ENCODE assay signal across 8 cellular contexts in genomic region chr1:83406693-83407371, GRCh38.
DNase-seq lines count a peak whose midpoint lies in the region; ATAC-seq and TF ChIP-seq lines count a peak whose summit lies in the region.
"Not testable (repeated sequence)": the region's sequence is repeated elsewhere in the genome, so short reads cannot be mapped to it uniquely, and the experiment has no call there.

No MANE protein-coding gene starts in this region.

- intact Hi-C loops in upper lobe of right lung (cut with DNase I): not testable (repeated sequence)

- H3K36me3 ChIP-seq in upper lobe of right lung: not testable (repeated sequence)

- H3K9me3 ChIP-seq in upper lobe of right lung: not testable (repeated sequence)

- ATAC-seq in GM18498 (IDR thresholded peaks at IDR 0.05; ENCODE audit: unreplicated experiment) (peak; percentile 44), GM19035 (IDR thresholded peaks at IDR 0.05; ENCODE audit: unreplicated experiment) (peak; percentile 38), HG02588 (IDR thresholded peaks at IDR 0.05; ENCODE audit: unreplicated experiment) (peak; percentile 38), HG03159 (IDR thresholded peaks at IDR 0.05; ENCODE audit: unreplicated experiment) (peak; percentile 40), upper lobe of right lung (peak; percentile 66)

- TF ChIP-seq CTCF in choroid plexus epithelial cell (conservative IDR thresholded peaks at IDR 0.05; ENCODE audit: low read depth, low read length); foreskin fibroblast (IDR thresholded peaks at IDR 0.05; ENCODE audit: low read depth, low read length); upper lobe of right lung (IDR thresholded peaks at IDR 0.05): not testable (repeated sequence)

- H3K27ac ChIP-seq in upper lobe of right lung: not testable (repeated sequence)

- H3K4me3 ChIP-seq in choroid plexus epithelial cell (ENCODE audit: low read depth, low read length); foreskin fibroblast (ENCODE audit: low read depth in 1 of 2, low read length in 2 of 2); upper lobe of right lung: not testable (repeated sequence)

- H3K27me3 ChIP-seq in upper lobe of right lung: not testable (repeated sequence)

- DNase-seq in OCI-M1 (lab: John Stamatoyannopoulos, UW): peak; percentile 23
- peak; percentile 2 for DNase-seq in choroid plexus epithelial cell (ENCODE audit: low read depth)
- DNase-seq in foreskin fibroblast: peak; percentile 2 to 27
- DNase-seq in upper lobe of right lung: not testable (repeated sequence)

- not testable (repeated sequence) for H3K4me1 ChIP-seq in upper lobe of right lung
